In the genomic region with DNA sequence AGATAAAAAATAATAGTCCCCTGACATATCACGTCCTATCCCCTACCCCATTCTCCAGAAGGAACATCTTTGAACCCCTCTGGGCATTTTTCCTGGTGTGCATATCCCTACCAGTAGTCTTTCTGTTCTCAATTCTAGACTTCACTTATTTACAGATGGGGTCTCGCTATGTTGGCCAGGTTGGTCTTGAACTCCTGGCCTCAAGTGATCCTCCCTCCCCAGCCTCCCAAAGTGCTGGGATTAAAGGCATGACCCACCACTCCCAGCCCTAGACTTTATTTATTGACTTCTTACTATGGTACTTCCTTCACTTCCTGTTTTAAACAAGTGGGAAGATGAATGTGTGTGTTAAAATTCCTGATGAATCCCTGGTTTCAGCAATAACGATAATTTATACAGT, we compare ENCODE assay signal across 8 cellular contexts. TPM values are rescaled to one million over a fixed set of nuclear protein-coding genes. Genes with fewer than 3 reads are reported as not detected.
DNase-seq lines count a peak whose midpoint lies in the region; ATAC-seq and TF ChIP-seq lines count a peak whose summit lies in the region.

No MANE protein-coding gene starts in this region.

- peak overlapping the region; percentile 80 for H3K4me3 Mint-ChIP-seq in activated naive CD4-positive, alpha-beta T cell treated with anti-CD3 and anti-CD28 coated beads for 36 hours
- H3K4me3 Mint-ChIP-seq in type B pancreatic cell = peak overlapping the region; percentile 91

- H3K4me3 ChIP-seq in lower lobe of right lung = peak overlapping the region; percentile 68

- no peaks in the 10 kb centered on the region for H3K9me3 Mint-ChIP-seq in activated naive CD4-positive, alpha-beta T cell treated with anti-CD3 and anti-CD28 coated beads for 36 hours
- H3K9me3 Mint-ChIP-seq in type B pancreatic cell = peaks cover 3% of the 10 kb centered on the region

- H3K27me3 Mint-ChIP-seq in activated naive CD4-positive, alpha-beta T cell treated with anti-CD3 and anti-CD28 coated beads for 36 hours (ENCODE audit: low read depth) = no peaks in the 10 kb centered on the region
- H3K27me3 Mint-ChIP-seq in type B pancreatic cell = no peaks in the 10 kb centered on the region

- CTCF ChIA-PET in activated naive CD4-positive, alpha-beta T cell treated with anti-CD3 and anti-CD28 coated beads for 36 hours (lab: Charles Lee) = interaction anchor here (3.6 kb wide), 1 partner anchor 265 kb away, joined by 9 read pairs; the partner anchor contains the start of gene MAGEH1

- H3K4me1 ChIP-seq in lower lobe of right lung = peaks cover 16% of the 10 kb centered on the region

- TF ChIP-seq CTCF in lower lobe of right lung (IDR thresholded peaks at IDR 0.05) (no peak), type B pancreatic cell (conservative IDR thresholded peaks at IDR 0.05) (no peak)

- H3K27me3 ChIP-seq in lower lobe of right lung (ENCODE audit: low read depth) = no peaks in the 10 kb centered on the region

- ATAC-seq in lower lobe of right lung (no peak), GM18907 (IDR thresholded peaks at IDR 0.05; ENCODE audit: unreplicated experiment) (no peak), HG03045 (IDR thresholded peaks at IDR 0.05; ENCODE audit: unreplicated experiment) (no peak)

- no peak for DNase-seq in activated naive CD4-positive, alpha-beta T cell treated with anti-CD3 and anti-CD28 coated beads for 36 hours
- no peak for DNase-seq in activated naive CD4-positive, alpha-beta T cell (lab: John Stamatoyannopoulos, UW)
- no peak for DNase-seq in lower lobe of right lung
- no peak for DNase-seq in type B pancreatic cell (ENCODE audit: extremely low spot score, unreplicated experiment)
- DNase-seq in mesenteric fat pad (ENCODE audit: low spot score) = no peak

- peaks cover 28% of the 10 kb centered on the region for H3K4me1 Mint-ChIP-seq in activated naive CD4-positive, alpha-beta T cell treated with anti-CD3 and anti-CD28 coated beads for 36 hours (ENCODE audit: low read depth)
- peaks cover 3% of the 10 kb centered on the region for H3K4me1 Mint-ChIP-seq in type B pancreatic cell (ENCODE audit: unreplicated experiment)

- peaks cover 6% of the 10 kb centered on the region for H3K36me3 ChIP-seq in lower lobe of right lung

- intact Hi-C loops in activated naive CD4-positive, alpha-beta T cell treated with anti-CD3 and anti-CD28 coated beads for 36 hours (cut with micrococcal nuclease) = loop anchor here (1.0 to 10.0 kb wide), 8 partner anchors 191 to 1570 kb away; partner anchors contain the start of genes FAAH2, KLF8, MAGED2 and UBQLN2
- intact Hi-C loops in lower lobe of right lung (cut with DNase I) = no loop called here

- no peaks in the 10 kb centered on the region for H3K9me3 ChIP-seq in lower lobe of right lung

- H3K27ac ChIP-seq in angular gyrus (ENCODE audit: low read depth, low read length) (peak overlapping the region; percentile 62), lower lobe of right lung (peak overlapping the region; percentile 90)

- H3K27ac Mint-ChIP-seq in activated naive CD4-positive, alpha-beta T cell treated with anti-CD3 and anti-CD28 coated beads for 36 hours = peak overlapping the region; percentile 91
- H3K27ac Mint-ChIP-seq in type B pancreatic cell = peak overlapping the region; percentile 93

- H3K36me3 Mint-ChIP-seq in activated naive CD4-positive, alpha-beta T cell treated with anti-CD3 and anti-CD28 coated beads for 36 hours (ENCODE audit: low read depth) = peaks cover 5% of the 10 kb centered on the region
- H3K36me3 Mint-ChIP-seq in type B pancreatic cell = peaks cover 4% of the 10 kb centered on the region

RNA-seq across cellular contexts. Expression of gene RRAGB, which starts 0.6 kb away (rescaled TPM):
- total RNA-seq in activated naive CD4-positive, alpha-beta T cell treated with anti-CD3 and anti-CD28 coated beads for 36 hours = 1 to 10 TPM; 3.4 to 4.0 TPM
- total RNA-seq in lower lobe of right lung (15.2 TPM), type B pancreatic cell (ENCODE audit: low replicate concordance) (18.8 and 19.6 TPM in 2 replicates), mesenteric fat pad (10.2 TPM)
